Comparison of ENCODE assay signal across 29 cellular contexts in genomic region chr16:16167927-16168326, GRCh38. TPM values are rescaled to one million over a fixed set of nuclear protein-coding genes. Genes with fewer than 3 reads are reported as not detected.
"Had no signal": no experiment of that assay in that cellular context is flagged by ENCODE, and none has a peak within 500 bp of the region (broad histone marks: within the 10 kb centered on the region; RNA-seq: fewer than 3 reads in every experiment).

No MANE protein-coding gene starts in this region.

- H3K27me3 ChIP-seq: cardiac muscle cell, SJSA1 had no signal

- ATAC-seq: activated CD8-positive, alpha-beta T cell treated with anti-CD3 and anti-CD28 coated beads, Interleukin-2, amount 10 ng/mL, durations not matched to agents 7 days and 5 days; PC-3; SK-N-SH treated with all-trans-retinoic acid at 6 μM for 48 hours; WTC11 had no signal

- H3K4me1 Mint-ChIP-seq: activated naive CD8-positive, alpha-beta T cell treated with anti-CD3 and anti-CD28 coated beads, Interleukin-2, amount 10 ng/mL, durations not matched to agents 7 days and 5 days; brain; WTC11 had no signal

- H3K4me1 ChIP-seq: SJSA1 had no signal

- H3K4me3 Mint-ChIP-seq: activated CD8-positive, alpha-beta T cell treated with anti-CD3 and anti-CD28 coated beads, Interleukin-2, amount 10 ng/mL, durations not matched to agents 7 days and 5 days; activated naive CD8-positive, alpha-beta T cell treated with anti-CD3 and anti-CD28 coated beads, Interleukin-2, amount 10 ng/mL, durations not matched to agents 7 days and 5 days; brain; WTC11 had no signal

- H3K27me3 Mint-ChIP-seq: activated naive CD8-positive, alpha-beta T cell treated with anti-CD3 and anti-CD28 coated beads, Interleukin-2, amount 10 ng/mL, durations not matched to agents 7 days and 5 days had no signal

- H3K36me3 Mint-ChIP-seq: activated naive CD8-positive, alpha-beta T cell treated with anti-CD3 and anti-CD28 coated beads, Interleukin-2, amount 10 ng/mL, durations not matched to agents 7 days and 5 days; WTC11 had no signal

- H3K27ac Mint-ChIP-seq: activated CD8-positive, alpha-beta T cell treated with anti-CD3 and anti-CD28 coated beads, Interleukin-2, amount 10 ng/mL, durations not matched to agents 7 days and 5 days; activated naive CD8-positive, alpha-beta T cell treated with anti-CD3 and anti-CD28 coated beads, Interleukin-2, amount 10 ng/mL, durations not matched to agents 7 days and 5 days; brain; WTC11 had no signal

- H3K9me3 ChIP-seq: SJSA1 had no signal

- FAIRE-seq: astrocyte, RCC 7860 had no signal

- DNase-seq: activated CD4-positive, alpha-beta T cell treated with anti-CD3 and anti-CD28 coated beads for 48 hours; activated CD4-positive, alpha-beta T cell treated with anti-CD3 and anti-CD28 coated beads, Interleukin-2, amount 50 U/mL, for 4 hours; activated CD4-positive, CD25-positive, alpha-beta regulatory T cell treated with anti-CD3 and anti-CD28 coated beads, Interleukin-2, amount 50 U/mL, for 72 hours; activated CD8-positive, alpha-beta memory T cell treated with anti-CD3 and anti-CD28 coated beads, Interleukin-2, amount 50 U/mL, for 48 hours; activated CD8-positive, alpha-beta T cell treated with anti-CD3 and anti-CD28 coated beads, Interleukin-2, amount 10 ng/mL, durations not matched to agents 7 days and 5 days; activated naive CD4-positive, alpha-beta T cell treated with anti-CD3 and anti-CD28 coated beads, Interleukin-2, amount 50 U/mL, for 16 hours; activated naive CD8-positive, alpha-beta T cell treated with anti-CD3 and anti-CD28 coated beads, Interleukin-2, amount 10 ng/mL, durations not matched to agents 7 days and 5 days; activated T-cell treated with anti-CD3 and anti-CD28 coated beads, Interleukin-2, amount 50 U/mL, for 1 hour; Kasumi-1; NCI-H1048; NCI-H1417; NCI-H2029; NCI-H2107; NCI-H2171 treated with DMSO at 0.1 percent for 48 hours; NCI-H226; NCI-H526 treated with DMSO at 0.1 percent for 48 hours; NCI-H82; NK-92 treated with Interleukin-12 subunit alpha and Interleukin-12 subunit beta, amount 100 ng/mL, for 24 hours; PC-3; SHP77; SW 1271; T-helper 9 cell had no signal

- H3K9me3 Mint-ChIP-seq: activated naive CD8-positive, alpha-beta T cell treated with anti-CD3 and anti-CD28 coated beads, Interleukin-2, amount 10 ng/mL, durations not matched to agents 7 days and 5 days had no signal

- H3K36me3 ChIP-seq: cardiac muscle cell, SJSA1 had no signal

- H3K4me3 ChIP-seq: cardiac muscle cell, SJSA1 had no signal

- H3K27ac ChIP-seq: cardiac muscle cell, SJSA1 had no signal

RNA-seq across cellular contexts. Expression of gene ABCC6, which starts 55.4 kb away (rescaled TPM):
- total RNA-seq: activated CD8-positive, alpha-beta T cell treated with anti-CD3 and anti-CD28 coated beads, Interleukin-2, amount 10 ng/mL, durations not matched to agents 7 days and 5 days; activated naive CD8-positive, alpha-beta T cell treated with anti-CD3 and anti-CD28 coated beads, Interleukin-2, amount 10 ng/mL, durations not matched to agents 7 days and 5 days; SJSA1 had no signal
